Comparison of ENCODE assay signal across 7 cellular contexts in genomic region chr17:7215652-7216139, GRCh38. TPM values are rescaled to one million over a fixed set of nuclear protein-coding genes. Genes with fewer than 3 reads are reported as not detected.
DNase-seq lines count a peak whose midpoint lies in the region; ATAC-seq and TF ChIP-seq lines count a peak whose summit lies in the region.

No MANE protein-coding gene starts in this region.

- H2AFZ ChIP-seq in HCT116 (ENCODE audit: low read depth, low read length, poor library complexity, severe bottlenecking) = no peak overlapping the region
- H2AFZ ChIP-seq in SK-N-SH (ENCODE audit: low read depth) = no peak overlapping the region

- H3K9ac ChIP-seq in HCT116 (ENCODE audit: low read length) (no peak overlapping the region), SK-N-SH (peak overlapping the region; percentile 88), skeletal muscle satellite cell (ENCODE audit: low read depth, low read length) (peak overlapping the region; percentile 74)

- H4K20me1 ChIP-seq in HCT116 (ENCODE audit: insufficient read depth) (no peaks in the 10 kb centered on the region), SK-N-SH (ENCODE audit: insufficient read depth) (peaks cover 23% of the 10 kb centered on the region)

- peak overlapping the region; percentile 68 for H3K4me2 ChIP-seq in HCT116 (ENCODE audit: low read length)
- H3K4me2 ChIP-seq in SK-N-SH = peak overlapping the region; percentile 97
- peak overlapping the region; percentile 88 for H3K4me2 ChIP-seq in skeletal muscle satellite cell (ENCODE audit: low read length)

- H3K79me2 ChIP-seq in HCT116 (ENCODE audit: insufficient read depth, low read length) (peaks cover 9% of the 10 kb centered on the region), SK-N-SH (ENCODE audit: insufficient read depth) (peaks cover 54% of the 10 kb centered on the region)

- TF ChIP-seq RAD21 in HCT116 (IDR thresholded peaks at IDR 0.05; ENCODE audit: low read depth) (no peak), SK-N-SH (IDR thresholded peaks at IDR 0.05; ENCODE audit: low read length) (no peak)

- no peak for TF ChIP-seq EP300 in SK-N-SH (IDR thresholded peaks at IDR 0.05; ENCODE audit: borderline replicate concordance in 1 of 2, low read depth in 1 of 2, low read length in 1 of 2)

- TF ChIP-seq CTCF in HCT116 (IDR thresholded peaks at IDR 0.05 in 2 of 3, conservative IDR thresholded peaks at IDR 0.05 in 1 of 3; ENCODE audit: borderline replicate concordance in 1 of 3, insufficient read depth in 1 of 3, low read depth in 2 of 3, low read length in 2 of 3) (no peak), SK-N-SH (IDR thresholded peaks at IDR 0.05) (no peak), fibroblast of the aortic adventitia (IDR thresholded peaks at IDR 0.05; ENCODE audit: insufficient read depth, low read length) (no peak)

- no peaks in the 10 kb centered on the region for H3K9me3 ChIP-seq in HCT116 (ENCODE audit: control insufficient read depth in 1 of 2, insufficient read depth in 1 of 2, low read depth in 1 of 2, low read length in 2 of 2)
- H3K9me3 ChIP-seq in SK-N-SH = no peaks in the 10 kb centered on the region
- H3K9me3 ChIP-seq in skeletal muscle satellite cell (replicated peaks; ENCODE audit: low read length) = no peaks in the 10 kb centered on the region

- no peaks in the 10 kb centered on the region for H3K36me3 Mint-ChIP-seq in activated CD4-positive, alpha-beta memory T cell treated with anti-CD3 and anti-CD28 coated beads for 36 hours

- H3K27ac ChIP-seq in HCT116 (ENCODE audit: low read depth, low read length) (peak overlapping the region; percentile 43), SK-N-SH (ENCODE audit: low read depth in 2 of 2, low read length in 1 of 2) (peak overlapping the region; percentile 88 to 96)

- H3K9me3 Mint-ChIP-seq in activated CD4-positive, alpha-beta memory T cell treated with anti-CD3 and anti-CD28 coated beads for 36 hours = no peaks in the 10 kb centered on the region

- CTCF ChIA-PET in HCT116 (lab: Charles Lee) = interaction anchor here (2.7 kb wide), 1 partner anchor 170 kb away, joined by 19 read pairs; no protein-coding TSS in a partner anchor
- CTCF ChIA-PET in SK-N-SH (lab: Yijun Ruan, JAX) = interaction anchor here (1.0 to 3.7 kb wide), 8 partner anchors 8 to 193 kb away, joined by 3 to 37 read pairs (median 5); partner anchors contain the start of gene DVL2
- CTCF ChIA-PET in activated CD4-positive, alpha-beta memory T cell treated with anti-CD3 and anti-CD28 coated beads for 36 hours (lab: Charles Lee) = interaction anchor here (2.0 kb wide), 1 partner anchor 114 kb away, joined by 5 read pairs; the partner anchor contains the start of gene NEURL4

- H3F3A ChIP-seq in SK-N-SH (replicated peaks; ENCODE audit: insufficient read depth) = peaks cover 46% of the 10 kb centered on the region

- intact Hi-C loops in HCT116 (cut with micrococcal nuclease) = no loop called here
- intact Hi-C loops in activated CD4-positive, alpha-beta memory T cell treated with anti-CD3 and anti-CD28 coated beads for 36 hours (cut with micrococcal nuclease) = loop anchor here (2.0 kb wide), 1 partner anchor 91 kb away; the partner anchor contains the start of gene EIF5A

- H3K36me3 ChIP-seq in HCT116 (ENCODE audit: control insufficient read depth in 1 of 2, insufficient read depth in 2 of 2, low read length in 2 of 2) (no peaks in the 10 kb centered on the region), SK-N-SH (replicated peaks in 1 of 2; ENCODE audit: control insufficient read depth in 1 of 2, insufficient read depth in 2 of 2, low read length in 1 of 2) (peaks cover 0 to under 1% of the 10 kb centered on the region in 2 experiments), skeletal muscle satellite cell (ENCODE audit: insufficient read depth, low read length) (no peaks in the 10 kb centered on the region)

- no peak overlapping the region for H3K27ac Mint-ChIP-seq in activated CD4-positive, alpha-beta memory T cell treated with anti-CD3 and anti-CD28 coated beads for 36 hours

- peaks cover 7% of the 10 kb centered on the region for H3K27me3 Mint-ChIP-seq in activated CD4-positive, alpha-beta memory T cell treated with anti-CD3 and anti-CD28 coated beads for 36 hours

- H3K4me1 ChIP-seq in HCT116 (ENCODE audit: control insufficient read depth in 1 of 2, insufficient read depth in 2 of 2, low read length in 2 of 2) = peaks cover 12 to 60% of the 10 kb centered on the region in 2 experiments; a peak in 3 of 4 replicates
- H3K4me1 ChIP-seq in SK-N-SH (ENCODE audit: control insufficient read depth in 1 of 2, insufficient read depth in 2 of 2, low read depth in 1 of 2, low read length in 1 of 2) = peaks cover 26 to 60% of the 10 kb centered on the region in 2 experiments; a peak in 3 of 4 replicates
- H3K4me1 ChIP-seq in skeletal muscle satellite cell (ENCODE audit: control insufficient read depth, insufficient read depth, low read length) = peaks cover 50% of the 10 kb centered on the region

- RAD21 ChIA-PET in HCT116 (lab: Charles Lee; ENCODE audit: low non-redundant PET in 1 of 2, low total read pairs in 2 of 2, uncharacterized antibody in 2 of 2, unreplicated experiment in 2 of 2) = no interaction called here

- H3K4me3 ChIP-seq in HCT116 (replicated peaks in 1 of 2; ENCODE audit: low read depth in 1 of 2, low read length in 2 of 2) (no peak overlapping the region), SK-N-SH (ENCODE audit: low read depth in 2 of 2, low read length in 1 of 2) (peak overlapping the region; percentile 61 to 74), fibroblast of the aortic adventitia (ENCODE audit: low read depth, low read length) (peak overlapping the region; percentile 72), skeletal muscle satellite cell (ENCODE audit: low read length) (peak overlapping the region; percentile 72)

- no peak for TF ChIP-seq POLR2A in HCT116 (IDR thresholded peaks at IDR 0.05; ENCODE audit: borderline replicate concordance, extremely low read depth, insufficient read depth, insufficient read length)

- no TSS peak for BruUV-seq in HCT116 (replicated peaks; lab: Mats Ljungman, UMichigan)

- WGBS in SK-N-SH (ENCODE audit: low lambda C conversion rate) = 6% methylated on average over 9 of the region's 9 CpGs

- H3K4me1 Mint-ChIP-seq in activated CD4-positive, alpha-beta memory T cell treated with anti-CD3 and anti-CD28 coated beads for 36 hours (ENCODE audit: low read depth) = peaks cover 58% of the 10 kb centered on the region

- H3K27me3 ChIP-seq in HCT116 (ENCODE audit: insufficient read depth, low read length) = no peaks in the 10 kb centered on the region
- no peaks in the 10 kb centered on the region for H3K27me3 ChIP-seq in SK-N-SH (ENCODE audit: insufficient read depth)
- no peaks in the 10 kb centered on the region for H3K27me3 ChIP-seq in skeletal muscle satellite cell (ENCODE audit: control insufficient read depth, insufficient read depth, low read length)

- no peak overlapping the region for H3K4me3 Mint-ChIP-seq in activated CD4-positive, alpha-beta memory T cell treated with anti-CD3 and anti-CD28 coated beads for 36 hours

- ATAC-seq in HCT116 (no peak), GM18909 (IDR thresholded peaks at IDR 0.05; ENCODE audit: poor library complexity, unreplicated experiment) (no peak), HG03280 (IDR thresholded peaks at IDR 0.05; ENCODE audit: unreplicated experiment) (no peak)

- DNase-seq in HCT116 (ENCODE audit: low read depth, low spot score) (no peak), SK-N-SH (peak; percentile 59), fibroblast of the aortic adventitia (ENCODE audit: low read depth) (no peak)
- DNase-seq in activated CD4-positive, alpha-beta memory T cell treated with anti-CD3 and anti-CD28 coated beads for 36 hours = no peak

- POLR2A ChIA-PET in HCT116 (lab: Charles Lee) = interaction anchor here (0.6 kb wide), 1 partner anchor 14 kb away, joined by 3 read pairs; no protein-coding TSS in a partner anchor
- POLR2A ChIA-PET in SK-N-SH (lab: Yijun Ruan, JAX) = interaction anchor here (0.9 to 1.3 kb wide), 3 partner anchors 19 to 27 kb away, joined by 3 to 6 read pairs (median 6); partner anchors contain the start of genes DVL2, GABARAP and PHF23
- POLR2A ChIA-PET in activated CD4-positive, alpha-beta memory T cell treated with anti-CD3 and anti-CD28 coated beads for 36 hours (lab: Charles Lee) = interaction anchor here (0.5 kb wide), 1 partner anchor 1011 kb away, joined by 3 read pairs; no protein-coding TSS in a partner anchor

- no peaks in the 10 kb centered on the region for H3K9me2 ChIP-seq in HCT116 (ENCODE audit: insufficient read depth)
- H3K9me2 ChIP-seq in SK-N-SH = no peaks in the 10 kb centered on the region

RNA-seq across cellular contexts. Expression of gene DLG4, which starts 3.9 kb away (rescaled TPM):
- total RNA-seq in HCT116 (2021; ENCODE audit: unreplicated experiment) (15.0 TPM), fibroblast of the aortic adventitia (ENCODE audit: low replicate concordance) (2.9 and 11.9 TPM in 2 replicates)
- 15.3 and 16.8 TPM in 2 replicates for polyA plus RNA-seq in HCT116 (2012)
- 22.1 and 30.5 TPM in 2 replicates for polyA plus RNA-seq in SK-N-SH (2012; rRNA removed)
- polyA plus RNA-seq in SK-N-SH (2012; cell fraction: cytosol; rRNA removed) = 14.0 and 19.9 TPM in 2 replicates
- polyA plus RNA-seq in SK-N-SH (2012; cell fraction: nucleus; rRNA removed) = 74.2 and 83.3 TPM in 2 replicates
- 10.1 and 11.6 TPM in 2 replicates for total RNA-seq in skeletal muscle satellite cell (2012; rRNA removed)
- 1 to 10 TPM; 7.9 to 8.4 TPM for total RNA-seq in activated CD4-positive, alpha-beta memory T cell treated with anti-CD3 and anti-CD28 coated beads for 36 hours

RNA-seq across cellular contexts. Expression of gene ACADVL, which starts 4.0 kb away (rescaled TPM):
- total RNA-seq in HCT116 (2021; ENCODE audit: unreplicated experiment) (554 TPM), fibroblast of the aortic adventitia (ENCODE audit: low replicate concordance) (136 and 210 TPM in 2 replicates)
- polyA plus RNA-seq in HCT116 (2012) = 616 and 680 TPM in 2 replicates
- 635 and 796 TPM in 2 replicates for polyA plus RNA-seq in SK-N-SH (2012; rRNA removed)
- polyA plus RNA-seq in SK-N-SH (2012; cell fraction: cytosol; rRNA removed) = 137 and 176 TPM in 2 replicates
- 6,138 and 6,607 TPM in 2 replicates for polyA plus RNA-seq in SK-N-SH (2012; cell fraction: nucleus; rRNA removed)
- 154 and 198 TPM in 2 replicates for total RNA-seq in skeletal muscle satellite cell (2012; rRNA removed)
- total RNA-seq in activated CD4-positive, alpha-beta memory T cell treated with anti-CD3 and anti-CD28 coated beads for 36 hours = 100 to 1,000 TPM; 332 to 340 TPM

RNA-seq across cellular contexts. Expression of gene DVL2, which starts 18.6 kb away (rescaled TPM):
- total RNA-seq in HCT116 (2021; ENCODE audit: unreplicated experiment) (69.7 TPM), fibroblast of the aortic adventitia (ENCODE audit: low replicate concordance) (67.7 and 102 TPM in 2 replicates)
- polyA plus RNA-seq in HCT116 (2012) = 47.1 and 53.4 TPM in 2 replicates
- polyA plus RNA-seq in SK-N-SH (2012; rRNA removed) = 6.9 and 8.3 TPM in 2 replicates
- polyA plus RNA-seq in SK-N-SH (2012; cell fraction: cytosol; rRNA removed) = 4.9 and 7.1 TPM in 2 replicates
- 17.8 and 26.4 TPM in 2 replicates for polyA plus RNA-seq in SK-N-SH (2012; cell fraction: nucleus; rRNA removed)
- 34.5 and 67.7 TPM in 2 replicates for total RNA-seq in skeletal muscle satellite cell (2012; rRNA removed)
- 10 to 100 TPM; 44.7 to 48.2 TPM for total RNA-seq in activated CD4-positive, alpha-beta memory T cell treated with anti-CD3 and anti-CD28 coated beads for 36 hours

RNA-seq across cellular contexts. Expression of gene PHF23, which starts 23.6 kb away (rescaled TPM):
- total RNA-seq in HCT116 (2021; ENCODE audit: unreplicated experiment) (48.5 TPM), fibroblast of the aortic adventitia (ENCODE audit: low replicate concordance) (26.7 and 40.3 TPM in 2 replicates)
- polyA plus RNA-seq in HCT116 (2012) = 21.5 and 35.2 TPM in 2 replicates
- 53.3 and 58.5 TPM in 2 replicates for polyA plus RNA-seq in SK-N-SH (2012; rRNA removed)
- polyA plus RNA-seq in SK-N-SH (2012; cell fraction: cytosol; rRNA removed) = 47.9 and 57.2 TPM in 2 replicates
- 45.2 and 50.5 TPM in 2 replicates for polyA plus RNA-seq in SK-N-SH (2012; cell fraction: nucleus; rRNA removed)
- total RNA-seq in skeletal muscle satellite cell (2012; rRNA removed) = 37.0 and 46.1 TPM in 2 replicates
- total RNA-seq in activated CD4-positive, alpha-beta memory T cell treated with anti-CD3 and anti-CD28 coated beads for 36 hours = 10 to 100 TPM; 24.0 to 28.7 TPM

RNA-seq across cellular contexts. Expression of gene GABARAP, which starts 26.6 kb away (rescaled TPM):
- total RNA-seq in HCT116 (2021; ENCODE audit: unreplicated experiment) (287 TPM), fibroblast of the aortic adventitia (ENCODE audit: low replicate concordance) (293 and 420 TPM in 2 replicates)
- 230 and 278 TPM in 2 replicates for polyA plus RNA-seq in HCT116 (2012)
- polyA plus RNA-seq in SK-N-SH (2012; rRNA removed) = 585 and 637 TPM in 2 replicates
- 741 and 785 TPM in 2 replicates for polyA plus RNA-seq in SK-N-SH (2012; cell fraction: cytosol; rRNA removed)
- polyA plus RNA-seq in SK-N-SH (2012; cell fraction: nucleus; rRNA removed) = 215 and 225 TPM in 2 replicates
- 146 and 224 TPM in 2 replicates for total RNA-seq in skeletal muscle satellite cell (2012; rRNA removed)
- total RNA-seq in activated CD4-positive, alpha-beta memory T cell treated with anti-CD3 and anti-CD28 coated beads for 36 hours = 100 to 1,000 TPM; 188 to 199 TPM

Comparison
In these comparisons a context has a peak if more than half of its experiments do, and no peak if none do; other contexts are left out.
1. H3K4me3 ChIP-seq: peak in SK-N-SH (2 of 2), fibroblast of the aortic adventitia (single experiment) and skeletal muscle satellite cell (single experiment); none in HCT116 (0 of 2).
2. Of the 11 proteins assayed by ChIP-seq in both SK-N-SH and HCT116: peak only in SK-N-SH: POLR2AphosphoS5; only in HCT116: none; in both: none; in neither: 10.
3. Peak in every context shown above with its lines, with median percentiles within 50 percentile points of each other: H3K4me2 ChIP-seq.